ENCODE assay signal across 8 cellular contexts in the genomic region with DNA sequence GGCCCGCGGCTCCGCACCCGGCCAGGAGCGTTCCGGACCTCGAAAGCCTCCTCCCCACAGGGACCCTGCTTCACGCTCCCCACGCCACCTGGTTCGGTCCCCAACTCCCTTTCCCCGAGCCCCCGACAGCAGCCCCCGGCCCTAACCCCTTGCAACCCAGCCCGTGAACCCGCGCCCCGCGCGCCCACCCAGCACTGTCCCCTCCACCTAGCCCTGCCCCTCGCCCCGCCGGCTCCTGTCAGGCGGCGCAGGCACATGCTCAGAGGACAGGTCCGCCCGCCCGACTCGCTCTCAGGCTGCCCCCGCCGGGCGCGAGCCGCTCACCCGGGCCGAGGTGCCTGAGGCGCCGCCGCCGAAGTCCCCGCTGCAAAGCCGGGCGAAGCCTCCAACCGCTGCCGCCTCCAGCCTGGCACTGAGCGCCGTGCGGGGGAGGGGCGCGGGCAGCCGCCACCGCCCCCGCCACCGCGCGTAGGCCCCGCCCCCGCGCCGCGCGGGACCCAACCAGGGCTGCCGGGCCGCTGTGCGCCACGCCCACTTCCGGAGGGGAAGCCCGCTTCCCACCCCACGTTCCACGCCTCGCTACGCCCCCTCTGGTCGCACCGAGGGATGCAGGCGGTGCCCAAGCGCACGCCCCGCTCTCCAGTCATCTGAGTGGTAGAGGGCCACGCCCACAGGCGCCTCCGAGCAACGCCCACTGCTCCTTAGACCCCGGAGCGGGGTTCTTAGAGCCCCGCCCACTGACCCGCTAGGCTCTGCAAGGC. TPM values are rescaled to one million over a fixed set of nuclear protein-coding genes. Genes with fewer than 3 reads are reported as not detected.
DNase-seq lines count a peak whose midpoint lies in the region; ATAC-seq, FAIRE-seq and TF ChIP-seq lines count a peak whose summit lies in the region.

Gene CORO1C (minus strand): TSS at position 414 of the 761 bp plus-strand sequence. CDS start 30,200 bp downstream, outside the sequence.

- peaks cover 26% of the 10 kb centered on the region for H4K20me1 ChIP-seq in HepG2 (ENCODE audit: insufficient read depth, low read length)

- no peaks in the 10 kb centered on the region for H3K9me3 ChIP-seq in HepG2 (ENCODE audit: low read length)

- H3K4me2 ChIP-seq in HepG2 (ENCODE audit: low read depth, low read length) = peak within 1 kb of the TSS; percentile 89

- peak; percentile 80 for TF ChIP-seq RAD21 in HepG2 (CRISPR knock-in tag; IDR thresholded peaks at IDR 0.05)

- peak; percentile 83 to 86 for TF ChIP-seq POLR2A in HepG2 (IDR thresholded peaks at IDR 0.05; ENCODE audit: insufficient read depth in 1 of 2, low read depth in 2 of 2, low read length in 2 of 2)

- POLR2A ChIA-PET in HepG2 (lab: Yijun Ruan, JAX) = interaction anchor here (0.9 to 1.5 kb wide), 7 partner anchors 10 to 169 kb away, joined by 3 to 12 read pairs (median 4); partner anchors contain the start of gene ISCU

- intact Hi-C loops in dendritic cell treated with granulocyte-macrophage colony-stimulating factor and Interleukin-4, amounts not matched to agents 40 ng/mL and 50 ng/mL, for 4 days (cut with micrococcal nuclease) = loop anchor here (2.0 to 5.0 kb wide), 4 partner anchors 36 to 169 kb away; partner anchors contain the start of genes ISCU and SART3
- intact Hi-C loops in HepG2 (cut with micrococcal nuclease; ENCODE audit: unreplicated experiment) = loop anchor here (5.0 kb wide), 2 partner anchors 41 to 169 kb away; partner anchors contain the start of genes ISCU and SART3

- H3K79me2 ChIP-seq in HepG2 (ENCODE audit: insufficient read depth, low read length) = peaks cover 44% of the 10 kb centered on the region

- peak within 1 kb of the TSS; percentile 94 for H3K9ac ChIP-seq in HepG2 (ENCODE audit: insufficient read depth, low read depth, low read length)

- TF ChIP-seq CTCF in HepG2 (CRISPR knock-in tag; IDR thresholded peaks at IDR 0.05) = peak; percentile 94

- no peaks in the 10 kb centered on the region for H3K9me3 Mint-ChIP-seq in dendritic cell treated with granulocyte-macrophage colony-stimulating factor and Interleukin-4, amounts not matched to agents 40 ng/mL and 50 ng/mL, for 4 days

- DNase-seq in C1 segment of cervical spinal cord (lab: John Stamatoyannopoulos, UW) = peak; percentile 50 to 98 (median 93)
- peak; percentile 98 for DNase-seq in NCI-H69 (lab: John Stamatoyannopoulos, UW)
- peak; percentile 82 to 84 for DNase-seq in activated CD4-positive, alpha-beta T cell treated with anti-CD3 and anti-CD28 coated beads, Interleukin-2, amount 50 U/mL, for 24 hours (ENCODE audit: low read depth in 1 of 2, low spot score in 1 of 2)
- DNase-seq in HepG2 (ENCODE audit: low spot score) = peak; percentile 92
- peak; percentile 92 for DNase-seq in stimulated activated CD4-positive, alpha-beta T cell treated with anti-CD3 and anti-CD28 coated beads, Interleukin-4, amount 100 ng/mL, for 1 hour

- TF ChIP-seq EP300 in HepG2 (IDR thresholded peaks at IDR 0.05; ENCODE audit: low read depth in 2 of 2, low read length in 2 of 2) = 0 out of 4 replicates have a peak, but pooled peaks have one; percentile 4 to 15
- TF ChIP-seq EP300 in HepG2 (CRISPR knock-in tag; IDR thresholded peaks at IDR 0.05; ENCODE audit: borderline replicate concordance) = no peak

- H3K27ac ChIP-seq in HepG2 (ENCODE audit: extremely low read length, insufficient read depth, low read length) = peak within 1 kb of the TSS; percentile 95

- H3K27me3 Mint-ChIP-seq in dendritic cell treated with granulocyte-macrophage colony-stimulating factor and Interleukin-4, amounts not matched to agents 40 ng/mL and 50 ng/mL, for 4 days = no peaks in the 10 kb centered on the region

- CTCF ChIA-PET in HepG2 (lab: Yijun Ruan, JAX; ENCODE audit: low intra/inter-chr PET ratio, low total read pairs) = no interaction called here

- BruUV-seq in HepG2 (replicated peaks; lab: Mats Ljungman, UMichigan) = no TSS peak

- H3K4me1 ChIP-seq in HepG2 (ENCODE audit: insufficient read depth, low read length) = peaks cover 72% of the 10 kb centered on the region

- no peak for FAIRE-seq in HepG2 (lab: Jason Lieb, UNC)

- in situ Hi-C loops in HepG2 (cut with HindIII; ENCODE audit: extremely low pct_ligation_motif_present, low pct_unique_long_range_greater_than_20kb) = no loop called here

- H2AFZ ChIP-seq in HepG2 (ENCODE audit: low read length) = no peak within 1 kb of the TSS

- H3K36me3 Mint-ChIP-seq in dendritic cell treated with granulocyte-macrophage colony-stimulating factor and Interleukin-4, amounts not matched to agents 40 ng/mL and 50 ng/mL, for 4 days (ENCODE audit: low read depth) = peaks cover 44% of the 10 kb centered on the region

- WGBS in HepG2 (ENCODE audit: low lambda C conversion rate) = 0% methylated on average over 9 of the region's 85 CpGs

- peak within 1 kb of the TSS; percentile 97 for H3K27ac Mint-ChIP-seq in dendritic cell treated with granulocyte-macrophage colony-stimulating factor and Interleukin-4, amounts not matched to agents 40 ng/mL and 50 ng/mL, for 4 days

- no peaks in the 10 kb centered on the region; a peak in 1 of 5 replicates for H3K27me3 ChIP-seq in HepG2 (ENCODE audit: control insufficient read depth in 1 of 2, insufficient read depth in 2 of 2, low read length in 2 of 2)

- H3K36me3 ChIP-seq in HepG2 (replicated peaks in 1 of 2; ENCODE audit: control insufficient read depth in 1 of 2, insufficient read depth in 2 of 2, low read length in 2 of 2) = no peaks in the 10 kb centered on the region

- H3K4me1 Mint-ChIP-seq in dendritic cell treated with granulocyte-macrophage colony-stimulating factor and Interleukin-4, amounts not matched to agents 40 ng/mL and 50 ng/mL, for 4 days (ENCODE audit: low read depth) = peaks cover 61% of the 10 kb centered on the region

- H3K4me3 Mint-ChIP-seq in dendritic cell treated with granulocyte-macrophage colony-stimulating factor and Interleukin-4, amounts not matched to agents 40 ng/mL and 50 ng/mL, for 4 days = peak within 1 kb of the TSS; percentile 92

- peak within 1 kb of the TSS; percentile 91 to 96 (median 95) for H3K4me3 ChIP-seq in HepG2 (replicated peaks in 1 of 3; ENCODE audit: insufficient read depth in 1 of 3, low read depth in 2 of 3, low read length in 3 of 3)

- peak; percentile 79 for ATAC-seq in GM19324 (IDR thresholded peaks at IDR 0.05; ENCODE audit: low FRiP score, unreplicated experiment)
- ATAC-seq in HG03469 (IDR thresholded peaks at IDR 0.05; ENCODE audit: unreplicated experiment) = peak; percentile 66
- peak; percentile 71 for ATAC-seq in HepG2

TF ChIP-seq in HepG2, 621 proteins besides CTCF, POLR2A, EP300 and RAD21 (continues in another document):
- TF ChIP-seq ATF2 (CRISPR knock-in tag; IDR thresholded peaks at IDR 0.05) = peak; percentile 61; the same call in 1 of the 2 replicates

RNA-seq across cellular contexts. Expression of gene CORO1C, which starts in this region (rescaled TPM):
- 73.7 and 128 TPM in 2 replicates for total RNA-seq in HepG2 (2016; rRNA removed; fragmentation: Illumina TruSeq; extraction: Trizol)
- 21.0 and 28.0 TPM in 2 replicates for total RNA-seq in HepG2 (2016; cell fraction: cytosol; rRNA removed; fragmentation: Illumina TruSeq; extraction: Trizol; ENCODE audit: low read depth)
- 70.7 and 135 TPM in 2 replicates for total RNA-seq in HepG2 (2016; cell fraction: insoluble cytoplasmic fraction; rRNA removed; fragmentation: Illumina TruSeq; extraction: Trizol)
- total RNA-seq in HepG2 (2016; cell fraction: membrane; rRNA removed; fragmentation: Illumina TruSeq; extraction: Trizol) = 29.9 and 30.4 TPM in 2 replicates
- 66.4 and 67.4 TPM in 2 replicates for total RNA-seq in HepG2 (2016; cell fraction: nucleus; rRNA removed; fragmentation: Illumina TruSeq; extraction: Trizol)
- 116 and 131 TPM in 2 replicates for polyA plus RNA-seq in HepG2 (2011; rRNA removed)
- 95.2 and 104 TPM in 2 replicates for polyA plus RNA-seq in HepG2 (2011; cell fraction: cytosol; rRNA removed)
- polyA plus RNA-seq in HepG2 (2011; cell fraction: nucleus; rRNA removed) = 66.8 and 86.4 TPM in 2 replicates
- polyA plus RNA-seq in HepG2 (2012) = 68.8 and 74.2 TPM in 2 replicates
- polyA plus RNA-seq in HepG2 (2016; cell fraction: cytosol; fragmentation: Illumina TruSeq; extraction: Trizol; ENCODE audit: low read depth) = 5.3 and 6.6 TPM in 2 replicates
- 202 and 219 TPM in 2 replicates for polyA plus RNA-seq in HepG2 (2016; cell fraction: insoluble cytoplasmic fraction; fragmentation: Illumina TruSeq; extraction: Trizol; ENCODE audit: low read depth)
- 17.3 and 18.7 TPM in 2 replicates for polyA plus RNA-seq in HepG2 (2016; cell fraction: membrane; fragmentation: Illumina TruSeq; extraction: Trizol; ENCODE audit: low read depth)
- polyA plus RNA-seq in HepG2 (2016; cell fraction: nucleus; fragmentation: Illumina TruSeq; extraction: Trizol; ENCODE audit: insufficient read depth, low read depth) = 93.1 and 94.0 TPM in 2 replicates
- polyA minus RNA-seq in HepG2 (2011; rRNA and poly(A)+ RNA removed; ENCODE audit: low replicate concordance) = 321 and 493 TPM in 2 replicates
- polyA minus RNA-seq in HepG2 (2011; cell fraction: cytosol; rRNA and poly(A)+ RNA removed) = 108 and 148 TPM in 2 replicates
- 132 and 144 TPM in 2 replicates for polyA minus RNA-seq in HepG2 (2011; cell fraction: nucleus; rRNA and poly(A)+ RNA removed)

Comparison
In these comparisons a context has a peak if more than half of its experiments do, and no peak if none do; other contexts are left out.
1. Peak in every context shown above with its lines: DNase-seq, ATAC-seq, H3K4me3 ChIP-seq and H3K27ac ChIP-seq.